ENCODE assay signal across 8 cellular contexts in genomic region chr2:164560181-164560792, GRCh38.
DNase-seq lines count a peak whose midpoint lies in the region; ATAC-seq, FAIRE-seq and TF ChIP-seq lines count a peak whose summit lies in the region.

No MANE protein-coding gene starts in this region.

- peak; percentile 77 for FAIRE-seq in endothelial cell of umbilical vein (lab: Jason Lieb, UNC)

- H2AFZ ChIP-seq in endothelial cell of umbilical vein (ENCODE audit: low read depth, low read length) = no peak overlapping the region

- no peaks in the 10 kb centered on the region for H3K9me3 Mint-ChIP-seq in stimulated activated effector memory CD8-positive, alpha-beta T cell treated with anti-CD3 and anti-CD28 coated beads, Interleukin-12 subunit alpha, Interleukin-12 subunit beta, amount 100 ng/mL, for 72 hours

- no peaks in the 10 kb centered on the region for H3K27me3 ChIP-seq in endothelial cell of umbilical vein (ENCODE audit: control insufficient read depth in 2 of 2, insufficient read depth in 2 of 2, low read length in 2 of 2)

- POLR2A ChIA-PET in endothelial cell of umbilical vein (lab: Charles Lee) = no interaction called here

- no peaks in the 10 kb centered on the region for H4K20me1 ChIP-seq in endothelial cell of umbilical vein (replicated peaks; ENCODE audit: control insufficient read depth, extremely low read depth, insufficient read depth, low read length)

- peaks cover 3% of the 10 kb centered on the region for H3K79me2 ChIP-seq in endothelial cell of umbilical vein (ENCODE audit: control insufficient read depth, insufficient read depth, low read length)

- BruUV-seq in endothelial cell of umbilical vein (replicated peaks; lab: Mats Ljungman, UMichigan) = no TSS peak

- ATAC-seq in GM21786 (IDR thresholded peaks at IDR 0.05; ENCODE audit: unreplicated experiment) = peak; percentile 62
- no peak for ATAC-seq in HG03571 (IDR thresholded peaks at IDR 0.05; ENCODE audit: unreplicated experiment)
- no peak for ATAC-seq in stimulated activated effector memory CD8-positive, alpha-beta T cell treated with anti-CD3 and anti-CD28 coated beads, Interleukin-12 subunit alpha, Interleukin-12 subunit beta, amount 100 ng/mL, for 72 hours

- H3K27ac ChIP-seq in endothelial cell of umbilical vein (ENCODE audit: insufficient read depth, low read depth, low read length) = no peak overlapping the region

- no peaks in the 10 kb centered on the region for H3K36me3 Mint-ChIP-seq in stimulated activated effector memory CD8-positive, alpha-beta T cell treated with anti-CD3 and anti-CD28 coated beads, Interleukin-12 subunit alpha, Interleukin-12 subunit beta, amount 100 ng/mL, for 72 hours

- peak overlapping the region; percentile 53 for H3K4me2 ChIP-seq in endothelial cell of umbilical vein (ENCODE audit: insufficient read depth, low read length)

- H3K27ac Mint-ChIP-seq in stimulated activated effector memory CD8-positive, alpha-beta T cell treated with anti-CD3 and anti-CD28 coated beads, Interleukin-12 subunit alpha, Interleukin-12 subunit beta, amount 100 ng/mL, for 72 hours = no peak overlapping the region

- intact Hi-C loops in endothelial cell of umbilical vein (cut with micrococcal nuclease) = loop anchor here (1.0 to 2.0 kb wide), 5 partner anchors 10 to 357 kb away; no protein-coding TSS in a partner anchor

- dilution Hi-C loops in endothelial cell of umbilical vein (cut with MboI; ENCODE audit: extremely low pct_ligation_motif_present, low sequenced_read_pairs) = no loop called here

- TF ChIP-seq POLR2A in endothelial cell of umbilical vein (IDR thresholded peaks at IDR 0.05; ENCODE audit: low read depth, low read length) = no peak

- H3K4me1 Mint-ChIP-seq in stimulated activated effector memory CD8-positive, alpha-beta T cell treated with anti-CD3 and anti-CD28 coated beads, Interleukin-12 subunit alpha, Interleukin-12 subunit beta, amount 100 ng/mL, for 72 hours = no peaks in the 10 kb centered on the region

- CTCF ChIA-PET in endothelial cell of umbilical vein (lab: Charles Lee) = interaction anchor here (0.5 to 5.5 kb wide), 58 partner anchors 10 to 1402 kb away, joined by 3 to 233 read pairs (median 4); partner anchors contain the start of genes GRB14 and SLC38A11

- H3K9me3 ChIP-seq in endothelial cell of umbilical vein (replicated peaks; ENCODE audit: control insufficient read depth, insufficient read depth, low read length) = no peaks in the 10 kb centered on the region

- H3K9me1 ChIP-seq in endothelial cell of umbilical vein (replicated peaks; ENCODE audit: control insufficient read depth, extremely low read depth, insufficient read depth, low read length) = no peaks in the 10 kb centered on the region

- no peak overlapping the region for H3K4me3 Mint-ChIP-seq in stimulated activated effector memory CD8-positive, alpha-beta T cell treated with anti-CD3 and anti-CD28 coated beads, Interleukin-12 subunit alpha, Interleukin-12 subunit beta, amount 100 ng/mL, for 72 hours

- peak overlapping the region; percentile 21 for H3K9ac ChIP-seq in endothelial cell of umbilical vein (replicated peaks; ENCODE audit: extremely low read depth, insufficient read depth, low read length)

- H3K4me1 ChIP-seq in endothelial cell of umbilical vein (ENCODE audit: control insufficient read depth, extremely low read depth, insufficient read depth, low read length) = peaks cover 22% of the 10 kb centered on the region

- TF ChIP-seq CTCF in endothelial cell of umbilical vein (IDR thresholded peaks at IDR 0.05; ENCODE audit: extremely low read depth in 1 of 2, insufficient read depth in 1 of 2, low read depth in 1 of 2, low read length in 2 of 2) = peak; percentile 45 to 47

- H3K36me3 ChIP-seq in endothelial cell of umbilical vein (ENCODE audit: control insufficient read depth in 2 of 2, extremely low read depth in 1 of 2, insufficient read depth in 2 of 2, low read length in 2 of 2) = no peaks in the 10 kb centered on the region

- peak; percentile 31 for DNase-seq in COR-L47 (lab: John Stamatoyannopoulos, UW)
- peak; percentile 11 for DNase-seq in NCI-H2227 treated with DMSO at 0.1 percent for 48 hours (lab: John Stamatoyannopoulos, UW)
- peak; percentile 67 for DNase-seq in endothelial cell of umbilical vein (ENCODE audit: low read depth, low spot score)
- DNase-seq in renal cortical epithelial cell (ENCODE audit: low read depth) = peak; percentile 55
- no peak for DNase-seq in NOMO-1 treated with DMSO at 0.1 percent for 48 hours (lab: John Stamatoyannopoulos, UW; ENCODE audit: unreplicated experiment)
- DNase-seq in stimulated activated effector memory CD8-positive, alpha-beta T cell treated with anti-CD3 and anti-CD28 coated beads, Interleukin-12 subunit alpha, Interleukin-12 subunit beta, amount 100 ng/mL, for 72 hours (ENCODE audit: low spot score in 2 of 2) = no peak

- H3K4me3 ChIP-seq in endothelial cell of umbilical vein (replicated peaks in 1 of 3; ENCODE audit: insufficient read depth in 1 of 3, low read depth in 1 of 3, low read length in 3 of 3) = no peak overlapping the region

TF ChIP-seq in endothelial cell of umbilical vein, 7 proteins besides CTCF, POLR2A, EP300 and RAD21:
- TF ChIP-seq MYC (IDR thresholded peaks at IDR 0.05; ENCODE audit: low read depth, low read length) = no peak
- TF ChIP-seq POLR2AphosphoS5 (IDR thresholded peaks at IDR 0.05; ENCODE audit: insufficient read depth, low read depth, low read length) = no peak
- no peak for TF ChIP-seq GATA2 (IDR thresholded peaks at IDR 0.05; ENCODE audit: insufficient read depth, insufficient read length, low read depth, low read length)
- no peak for TF ChIP-seq JUN (IDR thresholded peaks at IDR 0.05; ENCODE audit: borderline replicate concordance, insufficient read depth, insufficient read length, low read depth)

Comparison
In these comparisons a context has a peak if more than half of its experiments do, and no peak if none do; other contexts are left out.
1. DNase-seq: peak in COR-L47 (single experiment), NCI-H2227 treated with DMSO at 0.1 percent for 48 hours (single experiment), endothelial cell of umbilical vein (single experiment) and renal cortical epithelial cell (single experiment); none in NOMO-1 treated with DMSO at 0.1 percent for 48 hours (single experiment) and stimulated activated effector memory CD8-positive, alpha-beta T cell treated with anti-CD3 and anti-CD28 coated beads, Interleukin-12 subunit alpha, Interleukin-12 subunit beta, amount 100 ng/mL, for 72 hours (0 of 2).